ENCODE assay signal across 9 cellular contexts in genomic region chr5:174327317-174327864, GRCh38.
DNase-seq lines count a peak whose midpoint lies in the region; ATAC-seq and TF ChIP-seq lines count a peak whose summit lies in the region.
"Had no signal": no experiment of that assay in that cellular context is flagged by ENCODE, and none has a peak within 500 bp of the region (broad histone marks: within the 10 kb centered on the region; RNA-seq: fewer than 3 reads in every experiment).

No MANE protein-coding gene starts in this region.

- no peaks in the 10 kb centered on the region for H3K4me1 Mint-ChIP-seq in activated CD4-positive, alpha-beta T cell treated with anti-CD3 and anti-CD28 coated beads for 36 hours
- peaks cover 60% of the 10 kb centered on the region for H3K4me1 Mint-ChIP-seq in nephron progenitor cell
- H3K4me1 Mint-ChIP-seq: stimulated activated effector memory CD8-positive, alpha-beta T cell treated with anti-CD3 and anti-CD28 coated beads, Interleukin-12 subunit alpha, Interleukin-12 subunit beta, amount 100 ng/mL, for 72 hours had no signal

- no peaks in the 10 kb centered on the region for H3K27me3 ChIP-seq in DOHH2 (ENCODE audit: control insufficient read depth, low read length)

- H3F3A ChIP-seq in DOHH2 (ENCODE audit: control insufficient read depth, insufficient read depth) = no peaks in the 10 kb centered on the region

- no peak overlapping the region for H3K4me3 Mint-ChIP-seq in activated CD4-positive, alpha-beta T cell treated with anti-CD3 and anti-CD28 coated beads for 36 hours
- H3K4me3 Mint-ChIP-seq in nephron progenitor cell = no peak overlapping the region
- H3K4me3 Mint-ChIP-seq: stimulated activated effector memory CD8-positive, alpha-beta T cell treated with anti-CD3 and anti-CD28 coated beads, Interleukin-12 subunit alpha, Interleukin-12 subunit beta, amount 100 ng/mL, for 72 hours had no signal

- intact Hi-C loops in activated CD4-positive, alpha-beta T cell treated with anti-CD3 and anti-CD28 coated beads for 36 hours (cut with DNase I, micrococcal nuclease) = loop anchor here (1.0 to 10.0 kb wide), 3 partner anchors 466 to 610 kb away; no protein-coding TSS in a partner anchor

- no peaks in the 10 kb centered on the region for H3K36me3 Mint-ChIP-seq in activated CD4-positive, alpha-beta T cell treated with anti-CD3 and anti-CD28 coated beads for 36 hours (ENCODE audit: low read depth)
- H3K36me3 Mint-ChIP-seq in nephron progenitor cell (ENCODE audit: low read depth) = no peaks in the 10 kb centered on the region
- H3K36me3 Mint-ChIP-seq: stimulated activated effector memory CD8-positive, alpha-beta T cell treated with anti-CD3 and anti-CD28 coated beads, Interleukin-12 subunit alpha, Interleukin-12 subunit beta, amount 100 ng/mL, for 72 hours had no signal

- POLR2A ChIA-PET in HEK293 (lab: Yijun Ruan, JAX) = interaction anchor here (0.6 to 1.0 kb wide), 3 partner anchors 84 to 92 kb away, joined by 3 to 4 read pairs (median 3); no protein-coding TSS in a partner anchor
- POLR2A ChIA-PET in activated CD4-positive, alpha-beta T cell treated with anti-CD3 and anti-CD28 coated beads for 36 hours (lab: Charles Lee) = no interaction called here

- H4K20me1 ChIP-seq in DOHH2 (ENCODE audit: control insufficient read depth, insufficient read depth, low read depth, low read length) = no peaks in the 10 kb centered on the region

- H3K9me2 ChIP-seq in DOHH2 (replicated peaks; ENCODE audit: control insufficient read depth, low read length) = no peaks in the 10 kb centered on the region

- H3K4me1 ChIP-seq in DOHH2 (ENCODE audit: control insufficient read depth, low read length) (no peaks in the 10 kb centered on the region), HEK293 (ENCODE audit: control insufficient read depth, insufficient read depth, low read length) (peaks cover 10% of the 10 kb centered on the region)

- no peak overlapping the region for H3K4me2 ChIP-seq in DOHH2 (ENCODE audit: low read length)

- H3K79me2 ChIP-seq in DOHH2 (ENCODE audit: control insufficient read depth, low read length) = no peaks in the 10 kb centered on the region

- DNase-seq in NCI-H345 (lab: John Stamatoyannopoulos, UW) (peak; percentile 72), epithelial cell of proximal tubule (ENCODE audit: low read depth) (no peak), nephron progenitor cell (peak; percentile 95)
- DNase-seq in activated CD4-positive, alpha-beta T cell treated with anti-CD3 and anti-CD28 coated beads for 36 hours = peak; percentile 81

- peaks cover 22% of the 10 kb centered on the region for H3K27me3 Mint-ChIP-seq in activated CD4-positive, alpha-beta T cell treated with anti-CD3 and anti-CD28 coated beads for 36 hours
- H3K27me3 Mint-ChIP-seq in nephron progenitor cell (ENCODE audit: low read depth, poor library complexity) = peaks cover 43% of the 10 kb centered on the region

- TF ChIP-seq CTCF in DOHH2 (IDR thresholded peaks at IDR 0.05; ENCODE audit: low read depth, low read length, poor library complexity, severe bottlenecking) = peak; percentile 86
- peak; percentile 95 for TF ChIP-seq CTCF in HEK293 (tag by site-specific recombination; IDR thresholded peaks at IDR 0.05)
- TF ChIP-seq CTCF in epithelial cell of proximal tubule (conservative IDR thresholded peaks at IDR 0.05; ENCODE audit: low read depth, low read length) = peak; percentile 83
- peak; percentile 97 for TF ChIP-seq CTCF in nephron progenitor cell (IDR thresholded peaks at IDR 0.05)

- H3K9me3 ChIP-seq in DOHH2 (ENCODE audit: control insufficient read depth, insufficient read depth, low read length) (no peaks in the 10 kb centered on the region), HEK293 (ENCODE audit: control insufficient read depth, insufficient read depth, low read depth, low read length) (no peaks in the 10 kb centered on the region)

- H3K27ac Mint-ChIP-seq in activated CD4-positive, alpha-beta T cell treated with anti-CD3 and anti-CD28 coated beads for 36 hours = no peak overlapping the region
- H3K27ac Mint-ChIP-seq in nephron progenitor cell = no peak overlapping the region
- H3K27ac Mint-ChIP-seq: stimulated activated effector memory CD8-positive, alpha-beta T cell treated with anti-CD3 and anti-CD28 coated beads, Interleukin-12 subunit alpha, Interleukin-12 subunit beta, amount 100 ng/mL, for 72 hours had no signal

- H3K27ac ChIP-seq in DOHH2 (ENCODE audit: low read depth, low read length) (no peak overlapping the region), HEK293 (ENCODE audit: extremely low read depth, low read depth, low read length) (peak overlapping the region; percentile 83)

- CTCF ChIA-PET in HEK293 (lab: Yijun Ruan, JAX) = interaction anchor here (0.5 to 1.9 kb wide), 20 partner anchors 9 to 386 kb away, joined by 3 to 10 read pairs (median 4); no protein-coding TSS in a partner anchor
- CTCF ChIA-PET in activated CD4-positive, alpha-beta T cell treated with anti-CD3 and anti-CD28 coated beads for 36 hours (lab: Charles Lee) = interaction anchor here (0.6 to 0.7 kb wide), 2 partner anchors 37 to 659 kb away, joined by 3 read pairs; no protein-coding TSS in a partner anchor

- H3K4me3 ChIP-seq in DOHH2 (ENCODE audit: low read length) = no peak overlapping the region
- no peak overlapping the region for H3K4me3 ChIP-seq in HEK293 (ENCODE audit: low read depth, low read length)
- no peak overlapping the region for H3K4me3 ChIP-seq in epithelial cell of proximal tubule (ENCODE audit: low read depth, low read length)

- ATAC-seq in activated CD4-positive, alpha-beta T cell treated with anti-CD3 and anti-CD28 coated beads for 36 hours = peak; percentile 49
- ATAC-seq in GM18858 (IDR thresholded peaks at IDR 0.05; ENCODE audit: unreplicated experiment) = no peak
- no peak for ATAC-seq in GM21786 (IDR thresholded peaks at IDR 0.05; ENCODE audit: unreplicated experiment)
- ATAC-seq: stimulated activated effector memory CD8-positive, alpha-beta T cell treated with anti-CD3 and anti-CD28 coated beads, Interleukin-12 subunit alpha, Interleukin-12 subunit beta, amount 100 ng/mL, for 72 hours had no signal

- H3K9me3 Mint-ChIP-seq in activated CD4-positive, alpha-beta T cell treated with anti-CD3 and anti-CD28 coated beads for 36 hours (ENCODE audit: low read depth) = no peaks in the 10 kb centered on the region
- no peaks in the 10 kb centered on the region for H3K9me3 Mint-ChIP-seq in nephron progenitor cell

- H3K36me3 ChIP-seq in DOHH2 (ENCODE audit: control insufficient read depth, low read length) (no peaks in the 10 kb centered on the region), HEK293 (ENCODE audit: control insufficient read depth in 2 of 2, insufficient read depth in 1 of 2, low read length in 2 of 2) (no peaks in the 10 kb centered on the region)

TF ChIP-seq in HEK293, 187 proteins besides CTCF, POLR2A, EP300 and RAD21 (continues in another document):
- TF ChIP-seq ZNF248 (tag by site-specific recombination; IDR thresholded peaks at IDR 0.05) (no peak), HOXC10 (CRISPR knock-in tag; IDR thresholded peaks at IDR 0.05) (no peak), ZBTB48 (tag by site-specific recombination; IDR thresholded peaks at IDR 0.05) (no peak), ATF2 (tag by site-specific recombination; IDR thresholded peaks at IDR 0.05; ENCODE audit: low read depth) (peak; percentile 80), IKZF3 (tag by site-specific recombination; IDR thresholded peaks at IDR 0.05) (peak; percentile 74), ZNF624 (tag by site-specific recombination; IDR thresholded peaks at IDR 0.05) (no peak)
